27 cellular contexts compared by ENCODE assay signal in genomic region chr3:48493203-48493501, GRCh38. TPM values are rescaled to one million over a fixed set of nuclear protein-coding genes. Genes with fewer than 3 reads are reported as not detected.
DNase-seq lines count a peak whose midpoint lies in the region; ATAC-seq and TF ChIP-seq lines count a peak whose summit lies in the region.
"Had no signal": no experiment of that assay in that cellular context is flagged by ENCODE, and none has a peak within 500 bp of the region (broad histone marks: within the 10 kb centered on the region; RNA-seq: fewer than 3 reads in every experiment).

No MANE protein-coding gene starts in this region.

- H3K4me3 ChIP-seq in breast epithelium (no peak overlapping the region), endodermal cell (ENCODE audit: low read length) (no peak overlapping the region), prostate gland (no peak overlapping the region), BE2C (ENCODE audit: low read depth, low read length) (no peak overlapping the region)
- H3K4me3 ChIP-seq: gastrocnemius medialis, psoas muscle, stomach, upper lobe of right lung had no signal

- H3K4me1 ChIP-seq in breast epithelium (no peaks in the 10 kb centered on the region), endodermal cell (ENCODE audit: control insufficient read depth, insufficient read depth, low read length) (no peaks in the 10 kb centered on the region), prostate gland (replicated peaks) (no peaks in the 10 kb centered on the region), BE2C (no peaks in the 10 kb centered on the region)
- H3K4me1 ChIP-seq: gastrocnemius medialis, psoas muscle, upper lobe of right lung had no signal

- H3K27ac Mint-ChIP-seq in MCF 10A (ENCODE audit: low read depth, unreplicated experiment) (no peak overlapping the region), endodermal cell (no peak overlapping the region)
- H3K27ac Mint-ChIP-seq: activated naive CD4-positive, alpha-beta T cell treated with anti-CD3 and anti-CD28 coated beads, Interleukin-2, amount 50 U/mL, for 24 hours; activated T-helper 17 cell treated with anti-CD3 and anti-CD28 coated beads, Interleukin-2, amount 50 U/mL, for 72 hours; CD4-positive, alpha-beta memory T cell; effector memory CD8-positive, alpha-beta T cell had no signal

- intact Hi-C loops in breast epithelium (cut with DNase I; ENCODE audit: low total_unique reads), result no loop called here
- intact Hi-C loops in MCF 10A (cut with micrococcal nuclease), result no loop called here
- intact Hi-C loops in prostate gland (cut with DNase I), result no loop called here

- TF ChIP-seq CTCF in breast epithelium (IDR thresholded peaks at IDR 0.05), result no peak
- TF ChIP-seq CTCF in MCF 10A (IDR thresholded peaks at IDR 0.05; ENCODE audit: unreplicated experiment), result no peak
- TF ChIP-seq CTCF in endodermal cell (conservative IDR thresholded peaks at IDR 0.05), result no peak
- no peak for TF ChIP-seq CTCF in prostate gland (IDR thresholded peaks at IDR 0.05)
- TF ChIP-seq CTCF in BE2C (IDR thresholded peaks at IDR 0.05; ENCODE audit: low read depth, low read length), result no peak

- no peak for DNase-seq in breast epithelium (ENCODE audit: low spot score in 2 of 2)
- DNase-seq in MCF 10A (ENCODE audit: unreplicated experiment), result no peak
- DNase-seq in endodermal cell, result peak; percentile 13
- no peak for DNase-seq in prostate gland (ENCODE audit: low spot score)
- no peak for DNase-seq in AG20443 (ENCODE audit: low spot score)
- no peak for DNase-seq in BE2C
- DNase-seq in activated effector memory CD4-positive, alpha-beta T cell treated with Interleukin-2 at 50 U/mL for 16 hours, result no peak
- DNase-seq: 8988T; activated CD4-positive, alpha-beta T cell treated with anti-CD3 and anti-CD28 coated beads, Interleukin-2, amount 50 U/mL, for 48 hours; activated CD8-positive, alpha-beta memory T cell treated with anti-CD3 and anti-CD28 coated beads, Interleukin-2, amount 50 U/mL, for 48 hours; anterior cingulate cortex; CD4-positive, alpha-beta memory T cell; effector memory CD8-positive, alpha-beta T cell; EL; gastrocnemius medialis; hippocampal formation; NCI-H2029 treated with DMSO at 0.1 percent for 48 hours; NCI-H526 treated with DMSO at 0.1 percent for 48 hours; psoas muscle; stomach; upper lobe of right lung had no signal

- H3K27me3 ChIP-seq in breast epithelium (no peaks in the 10 kb centered on the region), endodermal cell (ENCODE audit: control insufficient read depth, insufficient read depth, low read length, poor library complexity, severe bottlenecking) (no peaks in the 10 kb centered on the region), prostate gland (replicated peaks; ENCODE audit: insufficient read depth) (no peaks in the 10 kb centered on the region), BE2C (no peaks in the 10 kb centered on the region)
- H3K27me3 ChIP-seq: gastrocnemius medialis, neutrophil, stomach, upper lobe of right lung had no signal

- TF ChIP-seq POLR2A in breast epithelium (IDR thresholded peaks at IDR 0.05) (no peak), prostate gland (IDR thresholded peaks at IDR 0.05) (no peak)

- H3K36me3 ChIP-seq in breast epithelium (no peaks in the 10 kb centered on the region), endodermal cell (ENCODE audit: control insufficient read depth, insufficient read depth, low read length) (peaks cover 25% of the 10 kb centered on the region), prostate gland (no peaks in the 10 kb centered on the region), BE2C (no peaks in the 10 kb centered on the region)

- H3K9me3 Mint-ChIP-seq in MCF 10A (ENCODE audit: unreplicated experiment) (no peaks in the 10 kb centered on the region), endodermal cell (peaks cover 4% of the 10 kb centered on the region)
- H3K9me3 Mint-ChIP-seq: activated naive CD4-positive, alpha-beta T cell treated with anti-CD3 and anti-CD28 coated beads, Interleukin-2, amount 50 U/mL, for 24 hours; activated T-helper 17 cell treated with anti-CD3 and anti-CD28 coated beads, Interleukin-2, amount 50 U/mL, for 72 hours; CD4-positive, alpha-beta memory T cell; effector memory CD8-positive, alpha-beta T cell had no signal

- H3K9me3 ChIP-seq in breast epithelium (no peaks in the 10 kb centered on the region), endodermal cell (ENCODE audit: control insufficient read depth, low read length) (peaks cover 2% of the 10 kb centered on the region), prostate gland (no peaks in the 10 kb centered on the region), BE2C (no peaks in the 10 kb centered on the region)
- H3K9me3 ChIP-seq: gastrocnemius medialis, neutrophil, psoas muscle, stomach, upper lobe of right lung had no signal

- H3K9ac ChIP-seq in endodermal cell (ENCODE audit: extremely low read depth, low read length, poor library complexity, severe bottlenecking), result no peak overlapping the region

- CTCF ChIA-PET in MCF 10A (lab: Yijun Ruan, JAX), result no interaction called here

- H3K4me3 Mint-ChIP-seq in MCF 10A (ENCODE audit: unreplicated experiment) (no peak overlapping the region), endodermal cell (no peak overlapping the region)
- H3K4me3 Mint-ChIP-seq: activated naive CD4-positive, alpha-beta T cell treated with anti-CD3 and anti-CD28 coated beads, Interleukin-2, amount 50 U/mL, for 24 hours; activated T-helper 17 cell treated with anti-CD3 and anti-CD28 coated beads, Interleukin-2, amount 50 U/mL, for 72 hours; CD4-positive, alpha-beta memory T cell; effector memory CD8-positive, alpha-beta T cell had no signal

- H3K36me3 Mint-ChIP-seq in MCF 10A (ENCODE audit: insufficient read depth, unreplicated experiment), result peaks cover 33% of the 10 kb centered on the region
- H3K36me3 Mint-ChIP-seq in endodermal cell (ENCODE audit: low read depth), result peaks cover 48% of the 10 kb centered on the region

- ATAC-seq in GM21447 (IDR thresholded peaks at IDR 0.05; ENCODE audit: unreplicated experiment), result no peak
- ATAC-seq: activated T-helper 17 cell treated with anti-CD3 and anti-CD28 coated beads, Interleukin-2, amount 50 U/mL, for 72 hours; effector memory CD8-positive, alpha-beta T cell; gastrocnemius medialis; left lobe of liver; psoas muscle; Right ventricle myocardium inferior; upper lobe of right lung had no signal

- H3K27me3 Mint-ChIP-seq in MCF 10A (ENCODE audit: insufficient read depth, unreplicated experiment) (no peaks in the 10 kb centered on the region), endodermal cell (ENCODE audit: insufficient read depth) (no peaks in the 10 kb centered on the region)
- H3K27me3 Mint-ChIP-seq: activated naive CD4-positive, alpha-beta T cell treated with anti-CD3 and anti-CD28 coated beads, Interleukin-2, amount 50 U/mL, for 24 hours; activated T-helper 17 cell treated with anti-CD3 and anti-CD28 coated beads, Interleukin-2, amount 50 U/mL, for 72 hours; CD4-positive, alpha-beta memory T cell; effector memory CD8-positive, alpha-beta T cell had no signal

- peak overlapping the region; percentile 59 to 64 for H3K27ac ChIP-seq in breast epithelium
- no peak overlapping the region for H3K27ac ChIP-seq in endodermal cell (ENCODE audit: low read depth, low read length)
- H3K27ac ChIP-seq in prostate gland, result peak overlapping the region; percentile 55 to 70
- H3K27ac ChIP-seq: gastrocnemius medialis, neutrophil, psoas muscle, upper lobe of right lung had no signal

- H3K4me1 Mint-ChIP-seq in MCF 10A (ENCODE audit: insufficient read depth, unreplicated experiment) (no peaks in the 10 kb centered on the region), endodermal cell (peaks cover 12% of the 10 kb centered on the region)
- H3K4me1 Mint-ChIP-seq: activated naive CD4-positive, alpha-beta T cell treated with anti-CD3 and anti-CD28 coated beads, Interleukin-2, amount 50 U/mL, for 24 hours; activated T-helper 17 cell treated with anti-CD3 and anti-CD28 coated beads, Interleukin-2, amount 50 U/mL, for 72 hours had no signal

- no TSS peak for BruUV-seq in MCF 10A (replicated peaks; lab: Mats Ljungman, UMichigan)

- WGBS in endodermal cell (ENCODE audit: insufficient coverage in 1 of 2, insufficient read length in 1 of 2), 2 experiments, result 91 to 94% methylated on average over 2 to 3 of the region's 3 CpGs
- WGBS in prostate gland, result 64% methylated on average over 3 of the region's 3 CpGs

- POLR2A ChIA-PET in MCF 10A (lab: Yijun Ruan, JAX), result no interaction called here

RNA-seq across cellular contexts. Expression of gene SHISA5, which starts 10.8 kb away (rescaled TPM):
- total RNA-seq in breast epithelium (10 to 100 TPM; 65.6 to 90.1 (median 77.0) TPM), MCF 10A (2022) (131 and 170 TPM in 2 replicates), endodermal cell (100 to 1,000 TPM; 192 to 193 TPM), prostate gland (100 to 1,000 TPM; 152 to 231 TPM)
- 132 TPM for polyA plus RNA-seq in endodermal cell (2013, experiment 1 of 2)
- polyA plus RNA-seq in endodermal cell (2013, experiment 2 of 2), result 117 TPM
- polyA plus RNA-seq in BE2C (2012; ENCODE audit: insufficient read depth, insufficient read length, low read depth), result 124 TPM

RNA-seq across cellular contexts. Expression of gene ATRIP, which starts 46.6 kb away (rescaled TPM):
- 1 to 10 TPM; 8.2 to 8.6 (median 8.2) TPM for total RNA-seq in breast epithelium
- 8.6 and 9.1 TPM in 2 replicates for total RNA-seq in MCF 10A (2022)
- total RNA-seq in endodermal cell, result 10 to 100 TPM; 11.7 to 16.1 TPM
- 11.6 TPM for polyA plus RNA-seq in endodermal cell (2013, experiment 1 of 2)
- 15.2 TPM for polyA plus RNA-seq in endodermal cell (2013, experiment 2 of 2)
- 10 to 100 TPM in 1 of 2 donors, 1 to 10 TPM in 1; 7.7 to 16.5 TPM for total RNA-seq in prostate gland
- polyA plus RNA-seq in BE2C (2012; ENCODE audit: insufficient read depth, insufficient read length, low read depth), result 9.0 TPM

RNA-seq across cellular contexts. Expression of gene TMA7, which starts 53.1 kb away (rescaled TPM):
- total RNA-seq in breast epithelium, result 100 to 1,000 TPM; 270 to 343 (median 333) TPM
- total RNA-seq in MCF 10A (2022), result 356 and 372 TPM in 2 replicates
- 100 to 1,000 TPM; 290 to 326 TPM for total RNA-seq in endodermal cell
- 420 TPM for polyA plus RNA-seq in endodermal cell (2013, experiment 1 of 2)
- polyA plus RNA-seq in endodermal cell (2013, experiment 2 of 2), result 414 TPM
- 100 to 1,000 TPM; 310 to 446 TPM for total RNA-seq in prostate gland
- polyA plus RNA-seq in BE2C (2012; ENCODE audit: insufficient read depth, insufficient read length, low read depth), result 249 TPM

RNA-seq across cellular contexts. Expression of gene CCDC51, which starts 53.2 kb away (rescaled TPM):
- total RNA-seq in breast epithelium (10 to 100 TPM; 12.5 to 14.7 (median 13.9) TPM), MCF 10A (2022) (31.9 and 32.5 TPM in 2 replicates), endodermal cell (10 to 100 TPM; 14.5 to 14.6 TPM), prostate gland (10 to 100 TPM; 12.7 to 14.8 TPM)
- 15.2 TPM for polyA plus RNA-seq in endodermal cell (2013, experiment 1 of 2)
- 14.4 TPM for polyA plus RNA-seq in endodermal cell (2013, experiment 2 of 2)
- polyA plus RNA-seq in BE2C (2012; ENCODE audit: insufficient read depth, insufficient read length, low read depth), result 33.3 TPM
